2 cellular contexts compared by ENCODE assay signal in genomic region chr16:88485366-88485741, GRCh38.
TF ChIP-seq lines count a peak whose summit lies in the region.

No MANE protein-coding gene starts in this region.

TF ChIP-seq in K562, 482 proteins besides CTCF, POLR2A, EP300 and RAD21:
- TF ChIP-seq ZBTB33 (CRISPR knock-in tag; IDR thresholded peaks at IDR 0.05), result peak; percentile 82; the same call in 1 of the 2 replicates

TF ChIP-seq in HepG2, 621 proteins besides CTCF, POLR2A, EP300 and RAD21:
- TF ChIP-seq ZNF460 (CRISPR knock-in tag; IDR thresholded peaks at IDR 0.05; ENCODE audit: borderline replicate concordance) (peak; percentile 61; the same call in 1 of the 2 replicates), ZBTB33 (CRISPR knock-in tag; IDR thresholded peaks at IDR 0.05) (peak; percentile 68)
TF ChIP-seq in HepG2: peak in this region for 2; not testable (repeated sequence) for 619.
